Comparison of ENCODE assay signal across 10 cellular contexts in genomic region chr1:26999440-26999987, GRCh38. TPM values are rescaled to one million over a fixed set of nuclear protein-coding genes. Genes with fewer than 3 reads are reported as not detected.
A peak's percentile ranks its signal among the peaks of the same experiment; 100 is the strongest.
DNase-seq lines count a peak whose midpoint lies in the region; ATAC-seq and TF ChIP-seq lines count a peak whose summit lies in the region.
"Had no signal": no experiment of that assay in that cellular context is flagged by ENCODE, and none has a peak within 500 bp of the region (broad histone marks: within the 10 kb centered on the region; RNA-seq: fewer than 3 reads in every experiment).

No MANE protein-coding gene starts in this region.

- no peaks in the 10 kb centered on the region for H3K36me3 ChIP-seq in tibial nerve

- ATAC-seq in left colon (no peak), GM18873 (IDR thresholded peaks at IDR 0.05; ENCODE audit: low FRiP score, unreplicated experiment) (no peak), HG03469 (IDR thresholded peaks at IDR 0.05; ENCODE audit: unreplicated experiment) (no peak)

- WGBS in tibial nerve, 2 donors: 40 to 48% methylated on average over 7 of the region's 7 CpGs

- intact Hi-C loops in left colon (cut with DNase I, micrococcal nuclease): loop anchor here in 1 of 2 donors (5.0 kb wide), 1 partner anchor 98 kb away; no protein-coding TSS in a partner anchor

- H3K4me1 ChIP-seq in tibial nerve: peaks cover 0 to 77% (median 43%) of the 10 kb centered on the region in 4 donors

- peaks cover 0 to 19% of the 10 kb centered on the region in 2 donors for H3K27me3 ChIP-seq in tibial nerve

- TF ChIP-seq CTCF in coronary artery (IDR thresholded peaks at IDR 0.05) (no peak), tibial nerve (IDR thresholded peaks at IDR 0.05) (no peak)

- H3K4me3 ChIP-seq in coronary artery: peak overlapping the region; percentile 32
- no peak overlapping the region for H3K4me3 ChIP-seq in tibial nerve

- H3K27ac ChIP-seq in coronary artery (peak overlapping the region; percentile 81 to 94), tibial nerve (peak overlapping the region; percentile 16 to 93 (median 80))

- TF ChIP-seq POLR2A in tibial nerve (IDR thresholded peaks at IDR 0.05): no peak

- no peaks in the 10 kb centered on the region for H3K9me3 ChIP-seq in tibial nerve

- TF ChIP-seq EP300 in tibial nerve (IDR thresholded peaks at IDR 0.05): peak; percentile 57 to 74

- DNase-seq in HS-5 (ENCODE audit: low read depth) (peak; percentile 97), coronary artery (ENCODE audit: low spot score) (peak; percentile 95), left colon (peak; percentile 37 to 80), tibial nerve (ENCODE audit: low spot score in 2 of 2) (peak; percentile 50 to 74), NCI-H2081 treated with DMSO at 0.1 percent for 48 hours (lab: John Stamatoyannopoulos, UW) (no peak), C1 segment of cervical spinal cord (lab: John Stamatoyannopoulos, UW) (no peak)

RNA-seq across cellular contexts. Expression of gene TRNP1, which starts 6.0 kb away (rescaled TPM):
- total RNA-seq in left colon (1 to 10 TPM; 1.3 to 3.0 TPM), tibial nerve (10 to 100 TPM; 15.0 to 55.7 (median 52.4) TPM)

RNA-seq across cellular contexts. Expression of gene TENT5B, which starts 13.1 kb away (rescaled TPM):
- 1 to 10 TPM; 1.7 to 4.4 TPM for total RNA-seq in left colon
- 10 to 100 TPM; 11.7 to 36.3 (median 27.4) TPM for total RNA-seq in tibial nerve
- total RNA-seq: T-helper 2 cell treated with Interferon-gamma antibody and Interleukin-4, amounts not matched to agents 100 ng/mL and 5 ng/mL, for 36 hours had no signal

RNA-seq across cellular contexts. Expression of gene KDF1, which starts 39.2 kb away (rescaled TPM):
- total RNA-seq in left colon (10 to 100 TPM; 24.7 to 25.6 TPM), tibial nerve (not detected)
- total RNA-seq: glomerular endothelial cell; T-helper 2 cell treated with Interferon-gamma antibody and Interleukin-4, amounts not matched to agents 100 ng/mL and 5 ng/mL, for 36 hours had no signal

Comparison
In these comparisons a context has a peak if more than half of its experiments do, and no peak if none do; other contexts are left out.
1. DNase-seq: peak in HS-5 (single experiment), coronary artery (single experiment), left colon (2 of 2) and tibial nerve (2 of 2); none in NCI-H2081 treated with DMSO at 0.1 percent for 48 hours (single experiment) and C1 segment of cervical spinal cord (0 of 14).
2. RNA of gene KDF1, which starts 39.2 kb away (total RNA-seq): 24.7 to 25.6 TPM in left colon; not detected in tibial nerve; every median in the first group is over 10 times any median in the second.